ENCODE assay signal across 19 cellular contexts in the genomic region with DNA sequence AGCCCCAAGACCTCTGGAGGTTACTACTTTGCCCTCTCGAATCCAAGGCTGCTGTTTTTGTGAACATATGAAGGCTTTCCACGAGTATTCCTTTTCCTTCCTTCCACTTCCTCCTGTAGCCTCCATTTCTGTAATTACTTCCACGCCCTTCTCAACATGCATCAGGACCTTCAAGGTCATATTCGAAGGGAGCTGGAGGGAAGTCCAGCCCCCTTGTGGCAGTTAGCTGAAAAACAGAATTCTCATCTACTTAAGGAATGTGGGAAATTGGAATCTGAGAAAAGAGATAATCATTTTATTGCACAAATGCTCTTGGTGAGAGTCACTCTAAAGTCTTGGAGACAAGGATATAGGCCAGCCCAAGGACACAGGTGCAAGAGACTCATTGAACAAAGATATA.
DNase-seq lines count a peak whose midpoint lies in the region; ATAC-seq and TF ChIP-seq lines count a peak whose summit lies in the region.
"Had no signal": no experiment of that assay in that cellular context is flagged by ENCODE, and none has a peak within 500 bp of the region (broad histone marks: within the 10 kb centered on the region; RNA-seq: fewer than 3 reads in every experiment).

No MANE protein-coding gene starts in this region.

- no peaks in the 10 kb centered on the region for H3K9me2 ChIP-seq in PC-9 (ENCODE audit: insufficient read depth)

- H3K9me3 ChIP-seq in BE2C (no peaks in the 10 kb centered on the region), PC-9 (ENCODE audit: insufficient read depth, low read depth) (no peaks in the 10 kb centered on the region), left lung (peaks cover 0 to 2% of the 10 kb centered on the region in 2 donors)

- no peak for DNase-seq in BE2C
- DNase-seq in GM13977 (ENCODE audit: low spot score): no peak
- no peak for DNase-seq in PC-9
- DNase-seq in iPS-NIHi11 (ENCODE audit: low spot score): peak; percentile 5
- no peak for DNase-seq in left lung
- no peak for DNase-seq in activated CD8-positive, alpha-beta T cell treated with anti-CD3 and anti-CD28 coated beads, Interleukin-2, amount 10 ng/mL, durations not matched to agents 7 days and 5 days
- DNase-seq in NCI-H128 (lab: John Stamatoyannopoulos, UW; ENCODE audit: unreplicated experiment): no peak
- no peak for DNase-seq in SHP77 treated with DMSO at 0.1 percent for 48 hours (lab: John Stamatoyannopoulos, UW)
- DNase-seq: activated CD8-positive, alpha-beta memory T cell treated with anti-CD3 and anti-CD28 coated beads for 24 hours; amniotic stem cell; foreskin melanocyte; mammary epithelial cell; NCI-H446; nephron progenitor cell; Peyer's patch; retina had no signal

- ATAC-seq in left lung: no peak
- ATAC-seq in activated CD8-positive, alpha-beta T cell treated with anti-CD3 and anti-CD28 coated beads, Interleukin-2, amount 10 ng/mL, durations not matched to agents 7 days and 5 days: no peak
- ATAC-seq: HCT116 had no signal

- intact Hi-C loops in PC-9 (cut with micrococcal nuclease; ENCODE audit: unreplicated experiment) (no loop called here), left lung (cut with DNase I) (no loop called here)

- H3F3A ChIP-seq in PC-9 (ENCODE audit: insufficient read depth, low read depth): no peaks in the 10 kb centered on the region

- H3K4me3 Mint-ChIP-seq in activated CD8-positive, alpha-beta T cell treated with anti-CD3 and anti-CD28 coated beads, Interleukin-2, amount 10 ng/mL, durations not matched to agents 7 days and 5 days: no peak overlapping the region
- H3K4me3 Mint-ChIP-seq: B cell, nephron progenitor cell had no signal

- no peaks in the 10 kb centered on the region for H3K36me3 ChIP-seq in BE2C
- no peaks in the 10 kb centered on the region for H3K36me3 ChIP-seq in PC-9 (ENCODE audit: low read depth)
- no peaks in the 10 kb centered on the region for H3K36me3 ChIP-seq in left lung
- H3K36me3 ChIP-seq: Peyer's patch had no signal

- H3K36me3 Mint-ChIP-seq in activated CD8-positive, alpha-beta T cell treated with anti-CD3 and anti-CD28 coated beads, Interleukin-2, amount 10 ng/mL, durations not matched to agents 7 days and 5 days (ENCODE audit: low read depth): no peaks in the 10 kb centered on the region

- CTCF ChIA-PET in PC-9 (lab: Charles Lee): no interaction called here
- CTCF ChIA-PET in activated CD8-positive, alpha-beta T cell treated with anti-CD3 and anti-CD28 coated beads, Interleukin-2, amount 10 ng/mL, durations not matched to agents 7 days and 5 days (lab: Charles Lee): no interaction called here

- no peaks in the 10 kb centered on the region for H4K20me1 ChIP-seq in PC-9 (ENCODE audit: insufficient read depth)

- H3K27ac Mint-ChIP-seq in activated CD8-positive, alpha-beta T cell treated with anti-CD3 and anti-CD28 coated beads, Interleukin-2, amount 10 ng/mL, durations not matched to agents 7 days and 5 days: no peak overlapping the region
- H3K27ac Mint-ChIP-seq: activated T-helper 2 cell treated with anti-CD3 and anti-CD28 coated beads, Interferon-gamma antibody, Interleukin-2, Interleukin-4, amounts not matched to agents 10 μg/mL and 5 μg/mL and 100 μg/mL, durations not matched to agents 14 hours and 24 hours and 36 hours; B cell; nephron progenitor cell had no signal

- H3K27me3 ChIP-seq in BE2C (no peaks in the 10 kb centered on the region), PC-9 (ENCODE audit: insufficient read depth, low read depth) (no peaks in the 10 kb centered on the region), left lung (no peaks in the 10 kb centered on the region)
- H3K27me3 ChIP-seq: Peyer's patch had no signal

- H3K4me1 ChIP-seq in BE2C (peaks cover 4% of the 10 kb centered on the region), PC-9 (replicated peaks; ENCODE audit: insufficient read depth) (no peaks in the 10 kb centered on the region), left lung (no peaks in the 10 kb centered on the region)
- H3K4me1 ChIP-seq: Peyer's patch had no signal

- POLR2A ChIA-PET in PC-9 (lab: Charles Lee; ENCODE audit: unreplicated experiment): no interaction called here
- POLR2A ChIA-PET in activated CD8-positive, alpha-beta T cell treated with anti-CD3 and anti-CD28 coated beads, Interleukin-2, amount 10 ng/mL, durations not matched to agents 7 days and 5 days (lab: Charles Lee): no interaction called here

- no TSS peak for BruUV-seq in PC-9 (replicated peaks; lab: Mats Ljungman, UMichigan)

- no peak overlapping the region for H3K27ac ChIP-seq in PC-9
- H3K27ac ChIP-seq in left lung: no peak overlapping the region
- H3K27ac ChIP-seq: Peyer's patch had no signal

- H2AFZ ChIP-seq in PC-9: no peak overlapping the region

- no peaks in the 10 kb centered on the region for H3K4me1 Mint-ChIP-seq in activated CD8-positive, alpha-beta T cell treated with anti-CD3 and anti-CD28 coated beads, Interleukin-2, amount 10 ng/mL, durations not matched to agents 7 days and 5 days (ENCODE audit: low read depth)
- H3K4me1 Mint-ChIP-seq: B cell, nephron progenitor cell had no signal

- no peak overlapping the region for H3K4me2 ChIP-seq in PC-9

- H3K9me3 Mint-ChIP-seq in activated CD8-positive, alpha-beta T cell treated with anti-CD3 and anti-CD28 coated beads, Interleukin-2, amount 10 ng/mL, durations not matched to agents 7 days and 5 days (ENCODE audit: insufficient read depth): peaks cover 11% of the 10 kb centered on the region
- H3K9me3 Mint-ChIP-seq: nephron progenitor cell had no signal

- H3K4me3 ChIP-seq in BE2C (ENCODE audit: low read depth, low read length): no peak overlapping the region
- no peak overlapping the region for H3K4me3 ChIP-seq in PC-9
- no peak overlapping the region for H3K4me3 ChIP-seq in left lung
- H3K4me3 ChIP-seq: Peyer's patch had no signal

- peak; percentile 58 for TF ChIP-seq CTCF in BE2C (IDR thresholded peaks at IDR 0.05; ENCODE audit: low read depth, low read length)
- peak; percentile 31 for TF ChIP-seq CTCF in GM13977 (IDR thresholded peaks at IDR 0.05; ENCODE audit: extremely low read depth, insufficient read depth, missing control alignments)
- TF ChIP-seq CTCF in PC-9 (conservative IDR thresholded peaks at IDR 0.05): peak; percentile 51
- no peak for TF ChIP-seq CTCF in left lung (IDR thresholded peaks at IDR 0.05)

- in situ Hi-C loops in GM13977 (cut with MboI; ENCODE audit: low pct_unique_long_range_greater_than_20kb, low sequenced_read_pairs, unreplicated experiment): no loop called here

- no peaks in the 10 kb centered on the region for H3K27me3 Mint-ChIP-seq in activated CD8-positive, alpha-beta T cell treated with anti-CD3 and anti-CD28 coated beads, Interleukin-2, amount 10 ng/mL, durations not matched to agents 7 days and 5 days (ENCODE audit: low read depth)
- H3K27me3 Mint-ChIP-seq: B cell had no signal

- H3K79me2 ChIP-seq in PC-9 (ENCODE audit: low read depth): no peaks in the 10 kb centered on the region

Comparison
In these comparisons a context has a peak if more than half of its experiments do, and no peak if none do; other contexts are left out.
1. CTCF ChIP-seq: peak in BE2C (single experiment), GM13977 (single experiment) and PC-9 (single experiment); none in left lung (0 of 2).